In the genomic region with DNA sequence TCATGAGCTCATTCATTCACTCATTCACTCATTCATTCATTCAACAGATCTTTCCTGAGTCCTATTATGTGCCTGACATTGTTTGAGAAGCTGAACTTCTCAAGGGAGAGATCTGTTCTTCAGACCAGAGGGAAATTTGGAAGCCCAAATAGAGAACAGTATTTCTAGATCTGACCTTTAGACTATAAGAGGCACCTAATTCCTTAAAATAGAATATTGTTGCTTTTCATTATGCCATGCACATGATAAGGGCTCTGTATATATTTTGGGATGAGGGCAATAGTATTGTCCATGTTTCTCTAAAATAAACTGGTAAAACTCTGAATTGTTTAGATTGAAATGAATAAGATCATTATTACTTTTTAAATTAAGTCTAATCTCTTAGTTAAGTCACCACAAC, we compare ENCODE assay signal across 3 cellular contexts.
"Had no signal": no experiment of that assay in that cellular context is flagged by ENCODE, and none has a peak within 500 bp of the region (broad histone marks: within the 10 kb centered on the region; RNA-seq: fewer than 3 reads in every experiment).

No MANE protein-coding gene starts in this region.

- ATAC-seq: GM12878 had no signal

- DNase-seq: GDM1, GF-D8 had no signal

- H3K4me3 ChIP-seq: GM12878 had no signal
